8 cellular contexts compared by ENCODE assay signal in the genomic region with DNA sequence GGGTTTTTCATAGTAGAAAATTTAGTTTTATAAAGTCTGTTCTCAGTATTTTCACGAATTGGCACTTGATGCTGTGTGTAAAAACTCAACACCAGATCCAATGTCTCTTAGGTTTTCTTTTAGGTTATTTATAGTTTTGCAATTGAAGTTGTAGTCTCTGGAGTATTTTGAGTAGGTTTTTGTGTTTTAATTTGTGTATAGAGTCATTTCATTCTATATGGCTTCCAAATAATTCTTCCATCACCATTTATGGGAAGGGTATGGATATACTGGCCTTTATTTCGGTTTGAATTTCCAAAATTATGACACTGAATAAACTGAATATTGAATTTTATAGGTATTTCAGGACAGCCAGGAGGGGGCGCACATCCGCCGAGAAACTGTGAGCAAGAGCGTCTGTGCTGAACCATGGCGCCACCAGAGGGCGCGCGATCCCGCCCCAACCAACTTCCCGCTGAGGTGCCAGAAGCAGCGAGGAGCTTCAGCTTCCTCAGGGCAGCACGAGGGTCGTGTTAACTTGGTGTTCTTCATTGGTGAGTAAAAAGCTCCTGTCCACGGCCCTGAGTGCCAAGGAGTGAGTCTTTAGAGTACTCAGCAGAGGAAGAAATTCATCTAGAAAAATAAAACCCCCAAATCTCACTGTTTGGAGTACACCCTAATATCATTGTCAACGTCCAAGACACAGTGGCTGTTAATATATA.
DNase-seq lines count a peak whose midpoint lies in the region; ATAC-seq and TF ChIP-seq lines count a peak whose summit lies in the region.
"Not testable (repeated sequence)": the region's sequence is repeated elsewhere in the genome, so short reads cannot be mapped to it uniquely, and the experiment has no call there.

No MANE protein-coding gene starts in this region.

- not testable (repeated sequence) for H3K9me3 Mint-ChIP-seq in natural killer cell treated with Interleukin-12 subunit alpha and Interleukin-12 subunit beta and Interleukin-15 and Interleukin-18, amount 100 ng/mL, for 72 hours

- not testable (repeated sequence) for H3K27ac Mint-ChIP-seq in natural killer cell treated with Interleukin-12 subunit alpha and Interleukin-12 subunit beta and Interleukin-15 and Interleukin-18, amount 100 ng/mL, for 72 hours

- intact Hi-C loops in heart left ventricle (cut with DNase I) = not testable (repeated sequence)

- ATAC-seq in heart left ventricle; natural killer cell treated with Interleukin-12 subunit alpha and Interleukin-12 subunit beta and Interleukin-15 and Interleukin-18, amount 100 ng/mL, for 72 hours: not testable (repeated sequence)

- not testable (repeated sequence) for H3K36me3 Mint-ChIP-seq in natural killer cell treated with Interleukin-12 subunit alpha and Interleukin-12 subunit beta and Interleukin-15 and Interleukin-18, amount 100 ng/mL, for 72 hours

- in situ Hi-C loops in GM13976 (cut with MboI; ENCODE audit: low sequenced_read_pairs, unreplicated experiment); T47D (cut with HindIII; ENCODE audit: low pct_unique_long_range_greater_than_20kb, low sequenced_read_pairs): not testable (repeated sequence)

- H3K4me3 ChIP-seq in heart left ventricle = not testable (repeated sequence)

- H3K4me3 Mint-ChIP-seq in natural killer cell treated with Interleukin-12 subunit alpha and Interleukin-12 subunit beta and Interleukin-15 and Interleukin-18, amount 100 ng/mL, for 72 hours = not testable (repeated sequence)

- not testable (repeated sequence) for H3K27ac ChIP-seq in heart left ventricle

- peaks cover 9 to 12% of the 10 kb centered on the region in 2 donors for H3K27me3 Mint-ChIP-seq in natural killer cell treated with Interleukin-12 subunit alpha and Interleukin-12 subunit beta and Interleukin-15 and Interleukin-18, amount 100 ng/mL, for 72 hours

- H3K36me3 ChIP-seq in heart left ventricle = not testable (repeated sequence)

- TF ChIP-seq CTCF in GM13976 (IDR thresholded peaks at IDR 0.05; ENCODE audit: borderline replicate concordance, control extremely low read depth, extremely low read depth, insufficient read depth, missing control alignments) (peak; percentile 23), heart left ventricle (IDR thresholded peaks at IDR 0.05) (peak; percentile 46 to 92 (median 78))

- H3K4me1 Mint-ChIP-seq in natural killer cell treated with Interleukin-12 subunit alpha and Interleukin-12 subunit beta and Interleukin-15 and Interleukin-18, amount 100 ng/mL, for 72 hours (ENCODE audit: low read depth in 2 of 2) = not testable (repeated sequence)

- H3K9me3 ChIP-seq in heart left ventricle = not testable (repeated sequence)

- WGBS in heart left ventricle, 4 donors = 2 to 22% (median 4%) methylated on average over 8 to 14 of the region's 17 CpGs

- not testable (repeated sequence) for TF ChIP-seq POLR2A in heart left ventricle (IDR thresholded peaks at IDR 0.05)

- DNase-seq in A172 (ENCODE audit: low spot score) (peak; percentile 6), RPMI8226 (peak; percentile 21), T47D (ENCODE audit: low read depth in 1 of 2, low spot score in 1 of 2) (peak; percentile 23 to 76), heart left ventricle (peak; percentile 33 to 89 (median 79))
- DNase-seq in GM13976 (ENCODE audit: low spot score) = not testable (repeated sequence)
- DNase-seq in activated CD8-positive, alpha-beta memory T cell treated with anti-CD3 and anti-CD28 coated beads, Interleukin-2, amount 50 U/mL, for 1 hour (ENCODE audit: extremely low read depth) = peak; percentile 24
- DNase-seq in natural killer cell treated with Interleukin-12 subunit alpha and Interleukin-12 subunit beta and Interleukin-15 and Interleukin-18, amount 100 ng/mL, for 72 hours (ENCODE audit: low spot score) = peak; percentile 72
- peak; percentile 62 to 63 for DNase-seq in stimulated activated CD4-positive, alpha-beta T cell treated with anti-CD3 and anti-CD28 coated beads, Interleukin-2, amount 100 ng/mL, for 48 hours

- not testable (repeated sequence) for H3K27me3 ChIP-seq in heart left ventricle

- not testable (repeated sequence) for H3K4me1 ChIP-seq in heart left ventricle
